Comparison of ENCODE assay signal across 8 cellular contexts in genomic region chr17:42407289-42407836, GRCh38. TPM values are rescaled to one million over a fixed set of nuclear protein-coding genes. Genes with fewer than 3 reads are reported as not detected.
DNase-seq lines count a peak whose midpoint lies in the region; ATAC-seq and TF ChIP-seq lines count a peak whose summit lies in the region.

No MANE protein-coding gene starts in this region.

- peak; percentile 70 for ATAC-seq in foreskin keratinocyte

- H3K27me3 ChIP-seq in foreskin keratinocyte (no peaks in the 10 kb centered on the region), tibial nerve (no peaks in the 10 kb centered on the region)

- H3K4me1 ChIP-seq in foreskin keratinocyte (peaks cover 26% of the 10 kb centered on the region), tibial nerve (peaks cover 0 to 100% (median 77%) of the 10 kb centered on the region in 4 donors)

- peaks cover 0 to 29% (median 0%) of the 10 kb centered on the region in 3 donors for H3K36me3 ChIP-seq in tibial nerve

- no peak for TF ChIP-seq POLR2A in tibial nerve (IDR thresholded peaks at IDR 0.05)

- H3K4me3 ChIP-seq in tibial nerve: no peak overlapping the region

- TF ChIP-seq CTCF in foreskin keratinocyte (conservative IDR thresholded peaks at IDR 0.05): no peak
- TF ChIP-seq CTCF in tibial nerve (IDR thresholded peaks at IDR 0.05): no peak

- peak; percentile 82 for DNase-seq in COLO829 (ENCODE audit: low spot score)
- peak; percentile 47 for DNase-seq in HK-2 (ENCODE audit: unreplicated experiment)
- DNase-seq in OCI-M1 (lab: John Stamatoyannopoulos, UW): peak; percentile 81
- DNase-seq in activated effector memory CD4-positive, alpha-beta T cell treated with anti-CD3 and anti-CD28 coated beads, Interleukin-2, amount 50 U/mL, for 16 hours: peak; percentile 85
- DNase-seq in foreskin keratinocyte: peak; percentile 52 to 74
- DNase-seq in occipital lobe (lab: John Stamatoyannopoulos, UW): peak; percentile 80
- DNase-seq in tibial nerve (ENCODE audit: low spot score in 2 of 2): peak; percentile 71
- no peak for DNase-seq in 8988T

- H3K9me3 ChIP-seq in tibial nerve: no peaks in the 10 kb centered on the region

- peak in 1 of 2 donors; percentile 79 for TF ChIP-seq EP300 in tibial nerve (IDR thresholded peaks at IDR 0.05)

- 2 to 6% methylated on average over 2 of the region's 2 CpGs for WGBS in tibial nerve, 2 donors

- H3K27ac ChIP-seq in foreskin keratinocyte (no peak overlapping the region), tibial nerve (peak overlapping the region; percentile 74 to 98 (median 88))

RNA-seq across cellular contexts. Expression of gene CAVIN1, which starts 15.7 kb away (rescaled TPM):
- total RNA-seq in foreskin keratinocyte (351 and 355 TPM in 2 replicates), occipital lobe (7.8 TPM), tibial nerve (100 to 1,000 TPM; 441 to 784 (median 706) TPM)
- 215 and 236 TPM in 2 replicates for polyA plus RNA-seq in foreskin keratinocyte

RNA-seq across cellular contexts. Expression of gene STAT3, which starts 19.1 kb away (rescaled TPM):
- total RNA-seq in foreskin keratinocyte (76.6 and 77.7 TPM in 2 replicates), occipital lobe (25.1 TPM), tibial nerve (100 to 1,000 TPM; 133 to 322 (median 188) TPM)
- polyA plus RNA-seq in foreskin keratinocyte: 20.2 and 23.0 TPM in 2 replicates

RNA-seq across cellular contexts. Expression of gene ATP6V0A1, which starts 51.3 kb away (rescaled TPM):
- total RNA-seq in foreskin keratinocyte (18.8 and 19.7 TPM in 2 replicates), occipital lobe (263 TPM), tibial nerve (100 to 1,000 TPM in 1 of 4 donors, 10 to 100 TPM in 3; 81.6 to 126 (median 96.6) TPM)
- 17.8 and 18.9 TPM in 2 replicates for polyA plus RNA-seq in foreskin keratinocyte

Comparison
In these comparisons a context has a peak if more than half of its experiments do, and no peak if none do; other contexts are left out.
1. RNA of gene CAVIN1, which starts 15.7 kb away (total RNA-seq): 441 to 784 TPM in tibial nerve and 351 to 355 TPM in foreskin keratinocyte; 7.8 TPM in occipital lobe (single experiment); every median in the first group is over 10 times any median in the second.